In genomic region chr20:61260905-61261304, GRCh38 we compare ENCODE assay signal across 21 cellular contexts.
DNase-seq lines count a peak whose midpoint lies in the region; ATAC-seq and TF ChIP-seq lines count a peak whose summit lies in the region.
"Had no signal": no experiment of that assay in that cellular context is flagged by ENCODE, and none has a peak within 500 bp of the region (broad histone marks: within the 10 kb centered on the region; RNA-seq: fewer than 3 reads in every experiment).

No MANE protein-coding gene starts in this region.

- DNase-seq in AG04449 (ENCODE audit: low read depth, low spot score), result no peak
- peak; percentile 16 for DNase-seq in astrocyte of the hippocampus (ENCODE audit: low read depth, low spot score)
- DNase-seq in islet precursor cell, result peak; percentile 74
- DNase-seq in activated CD4-positive, alpha-beta T cell treated with anti-CD3 and anti-CD28 coated beads for 4 hours, result no peak
- no peak for DNase-seq in activated CD4-positive, alpha-beta T cell treated with anti-CD3 and anti-CD28 coated beads, Interleukin-2, amount 50 U/mL, for 48 hours
- DNase-seq in KG1 (lab: John Stamatoyannopoulos, UW), result no peak
- DNase-seq: ACHN; activated CD4-positive, alpha-beta T cell treated with anti-CD3 and anti-CD28 coated beads, Interleukin-2, amount 10 ng/mL, durations not matched to agents 7 days and 5 days; colonic mucosa; COR-L47; EL; hypothalamus; NCI-H1105; stimulated activated naive CD4-positive, alpha-beta T cell; T1000; tibial artery had no signal

- peaks cover 0 to 25% of the 10 kb centered on the region in 2 experiments; a peak in 1 of 3 replicates for H3K36me3 ChIP-seq in HEK293 (ENCODE audit: control insufficient read depth in 2 of 2, insufficient read depth in 1 of 2, low read length in 2 of 2)
- H3K36me3 ChIP-seq: colonic mucosa, HAP-1, Peyer's patch, right atrium auricular region, tibial artery had no signal

- CTCF ChIA-PET in AG04449 (lab: Yijun Ruan, JAX), result interaction anchor here (0.8 to 3.4 kb wide), 5 partner anchors 9 to 1203 kb away, joined by 3 to 51 read pairs (median 4); partner anchors contain the start of gene CDH4
- CTCF ChIA-PET in HEK293 (lab: Yijun Ruan, JAX), result interaction anchor here (0.7 kb wide), 1 partner anchor 1052 kb away, joined by 3 read pairs; no protein-coding TSS in a partner anchor

- TF ChIP-seq CTCF in AG04449 (IDR thresholded peaks at IDR 0.05; ENCODE audit: insufficient read depth, low read length, missing control alignments) (peak; percentile 17), HEK293 (tag by site-specific recombination; IDR thresholded peaks at IDR 0.05) (no peak)

- no peak for ATAC-seq in HG03469 (IDR thresholded peaks at IDR 0.05; ENCODE audit: unreplicated experiment)

- no peaks in the 10 kb centered on the region for H3K4me1 ChIP-seq in HEK293 (ENCODE audit: control insufficient read depth, insufficient read depth, low read length)
- H3K4me1 ChIP-seq: colonic mucosa, HAP-1, Peyer's patch, right atrium auricular region, tibial artery had no signal

- H3K4me3 ChIP-seq in AG04449 (ENCODE audit: low read depth, low read length) (no peak overlapping the region), HEK293 (ENCODE audit: low read depth, low read length) (no peak overlapping the region)
- H3K4me3 ChIP-seq: colonic mucosa, HAP-1, Peyer's patch, right atrium auricular region, tibial artery had no signal

- H3K27ac ChIP-seq in HEK293 (ENCODE audit: extremely low read depth, low read depth, low read length), result no peak overlapping the region
- H3K27ac ChIP-seq: colonic mucosa, Peyer's patch, right atrium auricular region, tibial artery had no signal

- H3K9me3 ChIP-seq in HEK293 (ENCODE audit: control insufficient read depth, insufficient read depth, low read depth, low read length), result no peaks in the 10 kb centered on the region
- H3K9me3 ChIP-seq: colonic mucosa, HAP-1, Peyer's patch, right atrium auricular region, tibial artery had no signal

- POLR2A ChIA-PET in AG04449 (lab: Yijun Ruan, JAX) (no interaction called here), HEK293 (lab: Yijun Ruan, JAX) (no interaction called here)

TF ChIP-seq in HEK293, 187 proteins besides CTCF, POLR2A, EP300 and RAD21:
- TF ChIP-seq ZNF239 (tag by site-specific recombination; IDR thresholded peaks at IDR 0.05), result no peak
- no peak for TF ChIP-seq ZNF664 (tag by site-specific recombination; IDR thresholded peaks at IDR 0.05)
- TF ChIP-seq ZNF2 (tag by site-specific recombination; IDR thresholded peaks at IDR 0.05), result 0 out of 2 replicates have a peak, but pooled peaks have one; percentile 34

Comparison
In these comparisons a context has a peak if more than half of its experiments do, and no peak if none do; other contexts are left out.
1. DNase-seq: peak in astrocyte of the hippocampus (single experiment) and islet precursor cell (single experiment); none in AG04449 (single experiment), activated CD4-positive, alpha-beta T cell treated with anti-CD3 and anti-CD28 coated beads for 4 hours (0 of 2), activated CD4-positive, alpha-beta T cell treated with anti-CD3 and anti-CD28 coated beads, Interleukin-2, amount 50 U/mL, for 48 hours (0 of 2) and KG1 (single experiment).